ENCODE assay signal across 8 cellular contexts in genomic region chr6:127539292-127539691, GRCh38. TPM values are rescaled to one million over a fixed set of nuclear protein-coding genes. Genes with fewer than 3 reads are reported as not detected.
DNase-seq lines count a peak whose midpoint lies in the region; ATAC-seq, FAIRE-seq and TF ChIP-seq lines count a peak whose summit lies in the region.

No MANE protein-coding gene starts in this region.

- H3K36me3 ChIP-seq in A673 (ENCODE audit: insufficient read depth, low read length, poor library complexity, severe bottlenecking) = no peaks in the 10 kb centered on the region
- no peaks in the 10 kb centered on the region for H3K36me3 ChIP-seq in neural progenitor cell

- no peaks in the 10 kb centered on the region for H3K4me1 Mint-ChIP-seq in neural progenitor cell

- no TSS peak for BruUV-seq in A673 (replicated peaks; lab: Mats Ljungman, UMichigan)

- TF ChIP-seq CTCF in A673 (conservative IDR thresholded peaks at IDR 0.05; ENCODE audit: low read depth, low read length) = peak; percentile 61
- peak; percentile 15 for TF ChIP-seq CTCF in astrocyte of the cerebellum (IDR thresholded peaks at IDR 0.05; ENCODE audit: low read depth, low read length, missing control alignments)
- TF ChIP-seq CTCF in neural progenitor cell (IDR thresholded peaks at IDR 0.05) = peak; percentile 32

- no peak overlapping the region for H2AFZ ChIP-seq in neural progenitor cell (replicated peaks)

- H3K4me1 ChIP-seq in A673 (ENCODE audit: insufficient read depth, low read length, poor library complexity, severe bottlenecking) (no peaks in the 10 kb centered on the region), neural progenitor cell (no peaks in the 10 kb centered on the region)

- H3K9me3 ChIP-seq in A673 (ENCODE audit: low read depth, low read length, poor library complexity, severe bottlenecking) (no peaks in the 10 kb centered on the region), neural progenitor cell (ENCODE audit: low read depth) (no peaks in the 10 kb centered on the region)

- ATAC-seq in GM18511 (IDR thresholded peaks at IDR 0.05; ENCODE audit: unreplicated experiment) (peak; percentile 74), HG03521 (IDR thresholded peaks at IDR 0.05; ENCODE audit: unreplicated experiment) (no peak), GM21717 (IDR thresholded peaks at IDR 0.05; ENCODE audit: unreplicated experiment) (no peak)

- no peak overlapping the region for H3K9ac ChIP-seq in neural progenitor cell

- in situ Hi-C loops in astrocyte of the cerebellum (cut with HindIII; ENCODE audit: low sequenced_read_pairs) = no loop called here

- no peak overlapping the region for H3K4me3 ChIP-seq in A673 (ENCODE audit: low read depth, low read length, poor library complexity, severe bottlenecking)
- H3K4me3 ChIP-seq in astrocyte of the cerebellum (ENCODE audit: low read depth, low read length) = no peak overlapping the region
- H3K4me3 ChIP-seq in neural progenitor cell = no peak overlapping the region

- H3K27me3 ChIP-seq in A673 (replicated peaks; ENCODE audit: insufficient read depth, low read depth, low read length, poor library complexity) (no peaks in the 10 kb centered on the region), neural progenitor cell (no peaks in the 10 kb centered on the region)

- DNase-seq in A673 (ENCODE audit: low spot score) = peak; percentile 42
- peak; percentile 16 for DNase-seq in MV-4-11 (lab: John Stamatoyannopoulos, UW)
- DNase-seq in astrocyte of the cerebellum (ENCODE audit: low read depth) = no peak
- no peak for DNase-seq in neural progenitor cell (ENCODE audit: low spot score)
- no peak for DNase-seq in HTR-8/SVneo (ENCODE audit: insufficient read length, low spot score)

- FAIRE-seq in HTR-8/SVneo (lab: Jason Lieb, UNC) = no peak

- no peak overlapping the region for H3K27ac Mint-ChIP-seq in neural progenitor cell

- H3K79me2 ChIP-seq in neural progenitor cell (ENCODE audit: low read depth) = no peaks in the 10 kb centered on the region

- POLR2A ChIA-PET in A673 (lab: Charles Lee; ENCODE audit: low non-redundant PET) = no interaction called here

- intact Hi-C loops in A673 (cut with micrococcal nuclease; ENCODE audit: unreplicated experiment) = loop anchor here (2.0 to 5.0 kb wide), 2 partner anchors 74 to 237 kb away; no protein-coding TSS in a partner anchor

- no peak overlapping the region for H3K4me2 ChIP-seq in neural progenitor cell

- H3F3A ChIP-seq in neural progenitor cell (ENCODE audit: low read depth) = no peaks in the 10 kb centered on the region

- H3K27ac ChIP-seq in A673 (ENCODE audit: low read depth, low read length, poor library complexity, severe bottlenecking) (no peak overlapping the region), neural progenitor cell (no peak overlapping the region)

- H3K4me3 Mint-ChIP-seq in neural progenitor cell = no peak overlapping the region

- H3K9me3 Mint-ChIP-seq in neural progenitor cell = no peaks in the 10 kb centered on the region

- no peaks in the 10 kb centered on the region for H3K27me3 Mint-ChIP-seq in neural progenitor cell (ENCODE audit: insufficient read depth, low read depth)

- H3K36me3 Mint-ChIP-seq in neural progenitor cell = no peaks in the 10 kb centered on the region

- CTCF ChIA-PET in A673 (lab: Charles Lee) = interaction anchor here (0.7 to 1.3 kb wide), 8 partner anchors 11 to 349 kb away, joined by 3 to 11 read pairs (median 4); partner anchors contain the start of genes MTCL3 and RNF146

- no peaks in the 10 kb centered on the region for H4K20me1 ChIP-seq in neural progenitor cell (ENCODE audit: low read depth)

RNA-seq across cellular contexts. Expression of gene C6orf58, which starts 37.7 kb away (rescaled TPM):
- total RNA-seq in A673 (2021) (0.64 and 1.1 TPM in 2 replicates), neural progenitor cell (ENCODE audit: low replicate concordance) (not detected in 2 replicates)

Comparison
In these comparisons a context has a peak if more than half of its experiments do, and no peak if none do; other contexts are left out.
1. DNase-seq: peak in A673 (single experiment) and MV-4-11 (single experiment); none in astrocyte of the cerebellum (single experiment), neural progenitor cell (single experiment) and HTR-8/SVneo (single experiment).
2. Peak in every context shown above with its lines, with median percentiles within 50 percentile points of each other: CTCF ChIP-seq.